10 cellular contexts compared by ENCODE assay signal in genomic region chrX:96721398-96721797, GRCh38. TPM values are rescaled to one million over a fixed set of nuclear protein-coding genes. Genes with fewer than 3 reads are reported as not detected.
DNase-seq lines count a peak whose midpoint lies in the region; ATAC-seq and TF ChIP-seq lines count a peak whose summit lies in the region.
"Had no signal": no experiment of that assay in that cellular context is flagged by ENCODE, and none has a peak within 500 bp of the region (broad histone marks: within the 10 kb centered on the region; RNA-seq: fewer than 3 reads in every experiment).

No MANE protein-coding gene starts in this region.

- DNase-seq in renal cortical epithelial cell (ENCODE audit: low read depth): peak; percentile 55
- no peak for DNase-seq in MV-4-11 (lab: John Stamatoyannopoulos, UW)
- no peak for DNase-seq in hepatic stellate cell (ENCODE audit: low spot score)
- no peak for DNase-seq in chondrocyte (ENCODE audit: low spot score)
- no peak for DNase-seq in NCI-H446 treated with DMSO at 0.1 percent for 48 hours (lab: John Stamatoyannopoulos, UW)
- DNase-seq: dorsolateral prefrontal cortex, right cardiac atrium had no signal

- no peaks in the 10 kb centered on the region for H3K4me1 Mint-ChIP-seq in chondrocyte (ENCODE audit: low read depth)

- H3K4me3 Mint-ChIP-seq in chondrocyte (ENCODE audit: unreplicated experiment): no peak overlapping the region

- no peaks in the 10 kb centered on the region for H3K27me3 Mint-ChIP-seq in chondrocyte (ENCODE audit: low read depth)

- peaks cover 1% of the 10 kb centered on the region for H3K36me3 Mint-ChIP-seq in chondrocyte (ENCODE audit: low read depth)

- peaks cover 11% of the 10 kb centered on the region for H3K9me3 Mint-ChIP-seq in chondrocyte (ENCODE audit: low read depth)

- H3K27ac Mint-ChIP-seq in chondrocyte (ENCODE audit: unreplicated experiment): no peak overlapping the region

- ATAC-seq in GM19043 (IDR thresholded peaks at IDR 0.05; ENCODE audit: low read depth, unreplicated experiment): peak; percentile 100
- ATAC-seq in HG02610 (IDR thresholded peaks at IDR 0.05; ENCODE audit: unreplicated experiment): peak; percentile 100
- ATAC-seq in HG03521 (IDR thresholded peaks at IDR 0.05; ENCODE audit: unreplicated experiment): peak; percentile 100
- ATAC-seq: right cardiac atrium had no signal

- TF ChIP-seq CTCF in chondrocyte (IDR thresholded peaks at IDR 0.05): no peak

RNA-seq across cellular contexts. Expression of gene DIAPH2, which starts 36.8 kb away (rescaled TPM):
- total RNA-seq in renal cortical epithelial cell (15.4 and 17.9 TPM in 2 replicates), chondrocyte (6.9 to 14.5 TPM (median 14.3 TPM) in 3 replicates)
